14 cellular contexts compared by ENCODE assay signal in genomic region chr1:54564312-54565112, GRCh38. TPM values are rescaled to one million over a fixed set of nuclear protein-coding genes. Genes with fewer than 3 reads are reported as not detected.
DNase-seq lines count a peak whose midpoint lies in the region; ATAC-seq, FAIRE-seq and TF ChIP-seq lines count a peak whose summit lies in the region.
"Had no signal": no experiment of that assay in that cellular context is flagged by ENCODE, and none has a peak within 500 bp of the region (broad histone marks: within the 10 kb centered on the region; RNA-seq: fewer than 3 reads in every experiment).

No MANE protein-coding gene starts in this region.

- intact Hi-C loops in Caco-2 (cut with micrococcal nuclease; ENCODE audit: unreplicated experiment) = no loop called here
- intact Hi-C loops in vagina (cut with DNase I) = no loop called here

- peak; percentile 10 for FAIRE-seq in colon (lab: Jason Lieb, UNC)

- no peak for TF ChIP-seq POLR2A in vagina (IDR thresholded peaks at IDR 0.05)

- H3K9me3 ChIP-seq in Caco-2 (no peaks in the 10 kb centered on the region), vagina (no peaks in the 10 kb centered on the region)
- H3K9me3 ChIP-seq: BE2C had no signal

- H3K27me3 ChIP-seq in Caco-2 (replicated peaks; ENCODE audit: control insufficient read depth, insufficient read depth, low read length) (no peaks in the 10 kb centered on the region), vagina (no peaks in the 10 kb centered on the region)
- H3K27me3 ChIP-seq: BE2C had no signal

- H3K27ac ChIP-seq in vagina = no peak overlapping the region

- H3K27me3 Mint-ChIP-seq in Caco-2 (ENCODE audit: insufficient read depth, unreplicated experiment) = no peaks in the 10 kb centered on the region
- peaks cover 5% of the 10 kb centered on the region for H3K27me3 Mint-ChIP-seq in endothelial cell (ENCODE audit: unreplicated experiment)
- H3K27me3 Mint-ChIP-seq: central memory CD8-positive, alpha-beta T cell had no signal

- peak; percentile 54 to 89 for DNase-seq in Caco-2
- peak; percentile 41 for DNase-seq in NCI-H1417 treated with DMSO at 0.1 percent for 48 hours (lab: John Stamatoyannopoulos, UW)
- peak; percentile 88 for DNase-seq in mucosa of gallbladder (ENCODE audit: low spot score)
- no peak for DNase-seq in endothelial cell (ENCODE audit: low spot score)
- DNase-seq in globus pallidus (ENCODE audit: low spot score) = no peak
- DNase-seq in vagina (ENCODE audit: extremely low spot score in 2 of 2) = no peak
- DNase-seq: activated T-cell treated with anti-CD3 and anti-CD28 coated beads, Interleukin-2, amount 50 U/mL, for 72 hours; BE2C; foreskin melanocyte; OCI-M1 had no signal

- H3K4me1 Mint-ChIP-seq in Caco-2 (ENCODE audit: low read depth, unreplicated experiment) (peaks cover 11% of the 10 kb centered on the region), endothelial cell (ENCODE audit: unreplicated experiment) (peaks cover 39% of the 10 kb centered on the region)
- H3K4me1 Mint-ChIP-seq: central memory CD8-positive, alpha-beta T cell had no signal

- ATAC-seq in HG03442 (IDR thresholded peaks at IDR 0.05; ENCODE audit: unreplicated experiment) = no peak
- ATAC-seq: activated T-cell treated with anti-CD3 and anti-CD28 coated beads, Interleukin-2, amount 50 U/mL, for 72 hours had no signal

- H3K4me3 ChIP-seq in Caco-2 (ENCODE audit: low read depth, low read length) = peak overlapping the region; percentile 21
- no peak overlapping the region for H3K4me3 ChIP-seq in vagina

- CTCF ChIA-PET in Caco-2 (lab: Charles Lee) = no interaction called here

- BruUV-seq in Caco-2 (replicated peaks; lab: Mats Ljungman, UMichigan) = TSS peak; percentile 74

- TF ChIP-seq CTCF in Caco-2 (IDR thresholded peaks at IDR 0.05; ENCODE audit: insufficient read depth in 1 of 2, low read depth in 1 of 2, low read length in 1 of 2, severe bottlenecking in 1 of 2, unreplicated experiment in 1 of 2) = no peak
- TF ChIP-seq CTCF in endothelial cell (IDR thresholded peaks at IDR 0.05; ENCODE audit: unreplicated experiment) = no peak
- no peak for TF ChIP-seq CTCF in vagina (IDR thresholded peaks at IDR 0.05)

- H3K4me3 Mint-ChIP-seq in Caco-2 (ENCODE audit: unreplicated experiment) (peak overlapping the region; percentile 45), endothelial cell (ENCODE audit: unreplicated experiment) (no peak overlapping the region)
- H3K4me3 Mint-ChIP-seq: activated T-cell treated with anti-CD3 and anti-CD28 coated beads, Interleukin-2, amount 50 U/mL, for 72 hours; central memory CD8-positive, alpha-beta T cell had no signal

- H3K4me1 ChIP-seq in Caco-2 (peaks cover 14% of the 10 kb centered on the region), vagina (peaks cover 12% of the 10 kb centered on the region)

- H3K27ac Mint-ChIP-seq in Caco-2 (ENCODE audit: unreplicated experiment) (no peak overlapping the region), endothelial cell (ENCODE audit: unreplicated experiment) (no peak overlapping the region)
- H3K27ac Mint-ChIP-seq: activated T-cell treated with anti-CD3 and anti-CD28 coated beads, Interleukin-2, amount 50 U/mL, for 72 hours had no signal

- H3K9me3 Mint-ChIP-seq in Caco-2 (ENCODE audit: unreplicated experiment) (no peaks in the 10 kb centered on the region), endothelial cell (ENCODE audit: unreplicated experiment) (no peaks in the 10 kb centered on the region)
- H3K9me3 Mint-ChIP-seq: activated T-cell treated with anti-CD3 and anti-CD28 coated beads, Interleukin-2, amount 50 U/mL, for 72 hours; central memory CD8-positive, alpha-beta T cell had no signal

- POLR2A ChIA-PET in Caco-2 (lab: Charles Lee) = interaction anchor here (0.6 kb wide), 1 partner anchor 76 kb away, joined by 6 read pairs; no protein-coding TSS in a partner anchor

- H3K36me3 ChIP-seq in Caco-2 (ENCODE audit: control insufficient read depth, insufficient read depth, low read length) (no peaks in the 10 kb centered on the region), vagina (no peaks in the 10 kb centered on the region)
- H3K36me3 ChIP-seq: BE2C had no signal

- H3K36me3 Mint-ChIP-seq in Caco-2 (ENCODE audit: insufficient read depth, unreplicated experiment) (peaks cover 4% of the 10 kb centered on the region), endothelial cell (ENCODE audit: low read depth, unreplicated experiment) (peaks cover 13% of the 10 kb centered on the region)

RNA-seq across cellular contexts. Expression of gene ACOT11, which starts 16.5 kb away (rescaled TPM):
- total RNA-seq in Caco-2 (2022) (4.0 and 4.1 TPM in 2 replicates), mucosa of gallbladder (38.1 TPM), endothelial cell (ENCODE audit: unreplicated experiment) (35.6 TPM), vagina (26.0 TPM)

RNA-seq across cellular contexts. Expression of gene FAM151A, which starts 58.8 kb away (rescaled TPM):
- 21.4 and 22.3 TPM in 2 replicates for total RNA-seq in Caco-2 (2022)
- not detected for total RNA-seq in mucosa of gallbladder
- not detected for total RNA-seq in endothelial cell (ENCODE audit: unreplicated experiment)
- not detected for total RNA-seq in vagina
- total RNA-seq: activated T-cell treated with anti-CD3 and anti-CD28 coated beads, Interleukin-2, amount 50 U/mL, for 72 hours; M059J had no signal

Comparison
In these comparisons a context has a peak if more than half of its experiments do, and no peak if none do; other contexts are left out.
1. DNase-seq: peak in Caco-2 (2 of 2), NCI-H1417 treated with DMSO at 0.1 percent for 48 hours (single experiment) and mucosa of gallbladder (single experiment); none in endothelial cell (single experiment), globus pallidus (single experiment) and vagina (0 of 2).
2. RNA of gene FAM151A, which starts 58.8 kb away (total RNA-seq): 21.4 to 22.3 TPM in Caco-2; not detected in mucosa of gallbladder (single experiment), not detected in endothelial cell (single experiment) and not detected in vagina (single experiment); every median in the first group is over 10 times any median in the second.